Comparison of ENCODE assay signal across 9 cellular contexts in the genomic region with DNA sequence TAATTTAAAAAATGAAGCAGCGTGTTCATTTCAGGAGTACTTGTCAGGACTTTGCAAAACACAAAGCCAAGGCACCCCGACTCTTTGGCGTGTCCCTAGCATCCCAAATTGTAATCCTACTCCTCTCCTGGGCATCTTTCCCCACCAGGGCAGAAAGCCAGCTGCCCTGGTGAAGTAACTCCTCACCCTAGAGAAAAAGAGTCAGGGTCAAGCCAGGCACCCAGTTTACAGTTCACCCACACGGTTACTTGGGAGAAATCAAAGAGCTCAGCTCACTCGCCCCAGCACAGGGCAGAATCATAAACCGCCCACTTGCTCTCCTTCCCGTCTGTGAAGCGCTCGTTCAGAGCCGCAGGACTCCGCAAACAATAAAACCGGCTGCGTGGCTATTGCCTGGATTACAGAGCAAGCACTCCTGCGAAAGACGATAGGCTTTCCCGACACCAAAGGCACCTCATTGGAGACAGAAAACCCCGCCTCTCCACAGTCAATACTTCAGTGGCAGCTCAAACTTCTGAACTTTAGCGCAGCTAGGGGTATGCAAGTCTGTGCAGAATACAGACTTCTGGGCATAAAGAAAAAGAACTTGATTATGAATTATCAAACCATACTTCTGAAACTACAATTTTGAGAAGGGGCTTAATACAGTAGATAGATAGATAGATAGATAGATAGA.
DNase-seq lines count a peak whose midpoint lies in the region; ATAC-seq and TF ChIP-seq lines count a peak whose summit lies in the region.
"Had no signal": no experiment of that assay in that cellular context is flagged by ENCODE, and none has a peak within 500 bp of the region (broad histone marks: within the 10 kb centered on the region; RNA-seq: fewer than 3 reads in every experiment).

No MANE protein-coding gene starts in this region.

- no peak overlapping the region for H3K27ac ChIP-seq in HUES6 (ENCODE audit: low read depth, low read length)
- H3K27ac ChIP-seq in CD8-positive, alpha-beta T cell (ENCODE audit: low read depth, low read length) = no peak overlapping the region

- H3K4me1 ChIP-seq in HUES6 (ENCODE audit: control insufficient read depth, insufficient read depth, low read length) = peaks cover 39% of the 10 kb centered on the region
- H3K4me1 ChIP-seq in CD8-positive, alpha-beta T cell (ENCODE audit: insufficient read depth, low read length) = no peaks in the 10 kb centered on the region

- H3K27ac Mint-ChIP-seq in T-helper 17 cell = no peak overlapping the region
- H3K27ac Mint-ChIP-seq in glutamatergic neuron (ENCODE audit: unreplicated experiment) = no peak overlapping the region
- H3K27ac Mint-ChIP-seq in osteocyte (ENCODE audit: unreplicated experiment) = peak overlapping the region; percentile 66
- no peak overlapping the region for H3K27ac Mint-ChIP-seq in CD8-positive, alpha-beta T cell
- H3K27ac Mint-ChIP-seq: activated naive CD8-positive, alpha-beta T cell treated with anti-CD3 and anti-CD28 coated beads, Interleukin-2, amount 10 ng/mL, durations not matched to agents 7 days and 5 days had no signal

- CTCF ChIA-PET in CD8-positive, alpha-beta T cell (lab: Charles Lee) = interaction anchor here (1.0 kb wide), 1 partner anchor 17 kb away, joined by 3 read pairs; no protein-coding TSS in a partner anchor

- peaks cover 6% of the 10 kb centered on the region for H3K9me3 Mint-ChIP-seq in glutamatergic neuron (ENCODE audit: unreplicated experiment)
- H3K9me3 Mint-ChIP-seq in osteocyte (ENCODE audit: unreplicated experiment) = no peaks in the 10 kb centered on the region
- H3K9me3 Mint-ChIP-seq in CD8-positive, alpha-beta T cell = no peaks in the 10 kb centered on the region
- H3K9me3 Mint-ChIP-seq: activated naive CD8-positive, alpha-beta T cell treated with anti-CD3 and anti-CD28 coated beads, Interleukin-2, amount 10 ng/mL, durations not matched to agents 7 days and 5 days had no signal

- H3K9me3 ChIP-seq in HUES6 (ENCODE audit: control insufficient read depth, insufficient read depth, low read depth, low read length) (no peaks in the 10 kb centered on the region), T-helper 17 cell (ENCODE audit: control insufficient read depth, low read length, poor library complexity, severe bottlenecking) (no peaks in the 10 kb centered on the region)
- H3K9me3 ChIP-seq in CD8-positive, alpha-beta T cell (ENCODE audit: low read length) = no peaks in the 10 kb centered on the region

- peaks cover 2% of the 10 kb centered on the region for H3K4me1 Mint-ChIP-seq in T-helper 17 cell
- H3K4me1 Mint-ChIP-seq in glutamatergic neuron (ENCODE audit: low read depth, unreplicated experiment) = peaks cover 42% of the 10 kb centered on the region
- no peaks in the 10 kb centered on the region for H3K4me1 Mint-ChIP-seq in osteocyte (ENCODE audit: unreplicated experiment)
- H3K4me1 Mint-ChIP-seq in CD8-positive, alpha-beta T cell (ENCODE audit: low read depth) = no peaks in the 10 kb centered on the region
- H3K4me1 Mint-ChIP-seq: activated naive CD8-positive, alpha-beta T cell treated with anti-CD3 and anti-CD28 coated beads, Interleukin-2, amount 10 ng/mL, durations not matched to agents 7 days and 5 days had no signal

- H3K4me3 ChIP-seq in HUES6 (ENCODE audit: low read depth, low read length) = peak overlapping the region; percentile 49
- H3K4me3 ChIP-seq in CD8-positive, alpha-beta T cell (ENCODE audit: low read depth, low read length) = no peak overlapping the region

- DNase-seq in AG08395 (ENCODE audit: low spot score) = peak; percentile 86
- DNase-seq in T-helper 17 cell = no peak
- DNase-seq in glutamatergic neuron = peak; percentile 66
- no peak for DNase-seq in osteocyte (ENCODE audit: extremely low spot score, unreplicated experiment)
- DNase-seq in GDM1 (lab: John Stamatoyannopoulos, UW) = no peak
- no peak for DNase-seq in CD8-positive, alpha-beta T cell
- DNase-seq: activated naive CD8-positive, alpha-beta T cell treated with anti-CD3 and anti-CD28 coated beads, Interleukin-2, amount 10 ng/mL, durations not matched to agents 7 days and 5 days had no signal

- no peaks in the 10 kb centered on the region for H3K36me3 ChIP-seq in HUES6 (ENCODE audit: control insufficient read depth, insufficient read depth, low read length)
- no peaks in the 10 kb centered on the region for H3K36me3 ChIP-seq in CD8-positive, alpha-beta T cell (ENCODE audit: insufficient read depth, low read length)

- H3K4me3 Mint-ChIP-seq in T-helper 17 cell (peak overlapping the region; percentile 66), glutamatergic neuron (ENCODE audit: unreplicated experiment) (no peak overlapping the region), osteocyte (ENCODE audit: unreplicated experiment) (no peak overlapping the region)
- no peak overlapping the region for H3K4me3 Mint-ChIP-seq in CD8-positive, alpha-beta T cell
- H3K4me3 Mint-ChIP-seq: activated naive CD8-positive, alpha-beta T cell treated with anti-CD3 and anti-CD28 coated beads, Interleukin-2, amount 10 ng/mL, durations not matched to agents 7 days and 5 days had no signal

- POLR2A ChIA-PET in CD8-positive, alpha-beta T cell (lab: Charles Lee) = no interaction called here

- ATAC-seq in T-helper 17 cell (peak; percentile 33), GM19397 (IDR thresholded peaks at IDR 0.05; ENCODE audit: unreplicated experiment) (no peak)
- no peak for ATAC-seq in CD8-positive, alpha-beta T cell

- TF ChIP-seq CTCF in glutamatergic neuron (IDR thresholded peaks at IDR 0.05; ENCODE audit: partially characterized antibody, unreplicated experiment) (no peak), osteocyte (IDR thresholded peaks at IDR 0.05) (no peak)
- no peak for TF ChIP-seq CTCF in CD8-positive, alpha-beta T cell (IDR thresholded peaks at IDR 0.05)

- H3K27me3 Mint-ChIP-seq in T-helper 17 cell = peaks cover 6% of the 10 kb centered on the region
- H3K27me3 Mint-ChIP-seq in glutamatergic neuron (ENCODE audit: unreplicated experiment) = peaks cover 6% of the 10 kb centered on the region
- no peaks in the 10 kb centered on the region for H3K27me3 Mint-ChIP-seq in osteocyte (ENCODE audit: unreplicated experiment)
- H3K27me3 Mint-ChIP-seq in CD8-positive, alpha-beta T cell (ENCODE audit: low read depth) = peaks cover 6% of the 10 kb centered on the region

- intact Hi-C loops in CD8-positive, alpha-beta T cell (cut with DNase I, micrococcal nuclease) = no loop called here

- H3K36me3 Mint-ChIP-seq in T-helper 17 cell (ENCODE audit: low read depth) = no peaks in the 10 kb centered on the region
- H3K36me3 Mint-ChIP-seq in glutamatergic neuron (ENCODE audit: unreplicated experiment) = no peaks in the 10 kb centered on the region
- H3K36me3 Mint-ChIP-seq in osteocyte (ENCODE audit: unreplicated experiment) = no peaks in the 10 kb centered on the region
- H3K36me3 Mint-ChIP-seq in CD8-positive, alpha-beta T cell = no peaks in the 10 kb centered on the region
- H3K36me3 Mint-ChIP-seq: activated naive CD8-positive, alpha-beta T cell treated with anti-CD3 and anti-CD28 coated beads, Interleukin-2, amount 10 ng/mL, durations not matched to agents 7 days and 5 days had no signal

- no peak overlapping the region for H3K9ac ChIP-seq in HUES6 (ENCODE audit: low read length)

- H3K27me3 ChIP-seq in HUES6 (ENCODE audit: control insufficient read depth, insufficient read depth, low read length) = no peaks in the 10 kb centered on the region
- no peaks in the 10 kb centered on the region for H3K27me3 ChIP-seq in CD8-positive, alpha-beta T cell (ENCODE audit: insufficient read depth, low read length)

Comparison
In these comparisons a context has a peak if more than half of its experiments do, and no peak if none do; other contexts are left out.
1. DNase-seq: peak in AG08395 (single experiment) and glutamatergic neuron (single experiment); none in T-helper 17 cell (0 of 3), osteocyte (single experiment), GDM1 (single experiment) and CD8-positive, alpha-beta T cell (0 of 7).